In the genomic region with DNA sequence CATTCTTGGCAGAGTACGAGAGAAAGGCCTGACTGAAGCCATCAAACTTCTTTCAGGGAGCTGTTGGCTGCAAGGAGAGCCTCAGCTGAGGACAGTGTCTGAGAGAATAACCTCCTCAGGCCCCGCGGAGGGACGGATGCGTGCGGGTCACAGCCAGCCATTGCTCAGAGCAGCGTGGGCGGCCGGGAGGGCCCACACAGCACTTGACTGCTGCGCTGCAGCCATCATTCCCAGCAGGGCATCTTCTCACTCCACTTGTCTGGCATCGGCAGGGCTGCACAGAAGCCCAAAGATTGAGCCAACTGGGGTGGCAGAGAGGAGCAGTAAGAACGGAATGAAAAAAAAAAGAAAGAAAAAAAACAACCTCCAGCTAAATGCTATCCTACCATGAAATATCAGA, we compare ENCODE assay signal across 18 cellular contexts.
DNase-seq lines count a peak whose midpoint lies in the region; ATAC-seq, FAIRE-seq and TF ChIP-seq lines count a peak whose summit lies in the region.
"Had no signal": no experiment of that assay in that cellular context is flagged by ENCODE, and none has a peak within 500 bp of the region (broad histone marks: within the 10 kb centered on the region; RNA-seq: fewer than 3 reads in every experiment).

No MANE protein-coding gene starts in this region.

- intact Hi-C loops in testis (cut with DNase I; ENCODE audit: low total_unique reads) (no loop called here), esophagus squamous epithelium (cut with DNase I) (loop anchor here (10.0 kb wide), 1 partner anchor 154 kb away; no protein-coding TSS in a partner anchor)

- no peaks in the 10 kb centered on the region for H3K79me1 ChIP-seq in mesenchymal stem cell (replicated peaks; ENCODE audit: low read length, poor library complexity, severe bottlenecking)

- peak; percentile 36 for DNase-seq in activated CD8-positive, alpha-beta memory T cell treated with anti-CD3 and anti-CD28 coated beads, Interleukin-2, amount 10 ng/mL, durations not matched to agents 7 days and 5 days
- no peak for DNase-seq in activated CD8-positive, alpha-beta memory T cell treated with anti-CD3 and anti-CD28 coated beads, Interleukin-2, amount 50 U/mL, for 4 hours
- DNase-seq in cerebellum (ENCODE audit: low spot score) = peak; percentile 68
- DNase-seq in mesenchymal stem cell = no peak
- DNase-seq in testis = peak; percentile 21
- DNase-seq in esophagus squamous epithelium (lab: John Stamatoyannopoulos, UW) = no peak
- DNase-seq in stimulated activated CD4-positive, alpha-beta T cell treated with anti-CD3 and anti-CD28 coated beads, Interleukin-1b, Interleukin-23, amount 100 ng/mL, for 48 hours = no peak
- no peak for DNase-seq in GM12892 (ENCODE audit: insufficient read length)
- DNase-seq: 8988T; CD8-positive, alpha-beta T cell; DMS79; H9; Kasumi-1; NCI-H1105 treated with DMSO at 0.1 percent for 48 hours; NCI-H1694 treated with DMSO at 0.1 percent for 48 hours; NCI-H446 treated with DMSO at 0.1 percent for 48 hours; OCI-M1 had no signal

- no peak overlapping the region for H3K4me3 Mint-ChIP-seq in activated CD8-positive, alpha-beta memory T cell treated with anti-CD3 and anti-CD28 coated beads, Interleukin-2, amount 10 ng/mL, durations not matched to agents 7 days and 5 days
- H3K4me3 Mint-ChIP-seq: CD8-positive, alpha-beta T cell; H9 had no signal

- H3K4ac ChIP-seq in mesenchymal stem cell (ENCODE audit: low read depth in 1 of 2, low read length in 2 of 2) = no peak overlapping the region

- H3K4me2 ChIP-seq in mesenchymal stem cell (ENCODE audit: low read length, poor library complexity, severe bottlenecking) = no peak overlapping the region
- H3K4me2 ChIP-seq: BLaER1 had no signal

- no peak overlapping the region for H3K23ac ChIP-seq in mesenchymal stem cell (ENCODE audit: low read length in 2 of 2)

- H2AK5ac ChIP-seq in mesenchymal stem cell (ENCODE audit: low read length, severe bottlenecking) = no peak overlapping the region

- H2BK5ac ChIP-seq in mesenchymal stem cell (ENCODE audit: low read depth, low read length, poor library complexity, severe bottlenecking) = no peak overlapping the region

- H2AFZ ChIP-seq in mesenchymal stem cell (ENCODE audit: low read depth, low read length) = no peak overlapping the region

- no peaks in the 10 kb centered on the region for H3K36me3 ChIP-seq in mesenchymal stem cell (ENCODE audit: control insufficient read depth in 1 of 2, insufficient read depth in 2 of 2, low read depth in 1 of 2, low read length in 2 of 2)
- H3K36me3 ChIP-seq in testis (ENCODE audit: low read depth, missing control alignments) = no peaks in the 10 kb centered on the region
- H3K36me3 ChIP-seq in esophagus squamous epithelium = no peaks in the 10 kb centered on the region
- H3K36me3 ChIP-seq: BLaER1 had no signal

- FAIRE-seq in GM12892 (lab: Jason Lieb, UNC) = no peak

- H3K27ac ChIP-seq in mesenchymal stem cell (ENCODE audit: low read length, poor library complexity, severe bottlenecking) (no peak overlapping the region), testis (peak overlapping the region in 1 of 2 donors; percentile 74), esophagus squamous epithelium (no peak overlapping the region)
- H3K27ac ChIP-seq: BLaER1 had no signal

- 81% methylated on average over 8 of the region's 12 CpGs for WGBS in mesenchymal stem cell
- 66 to 74% methylated on average over 12 of the region's 12 CpGs for WGBS in testis, 2 donors
- WGBS in esophagus squamous epithelium, 2 donors = 70 to 81% methylated on average over 12 of the region's 12 CpGs

- no peaks in the 10 kb centered on the region for H3K36me3 Mint-ChIP-seq in activated CD8-positive, alpha-beta memory T cell treated with anti-CD3 and anti-CD28 coated beads, Interleukin-2, amount 10 ng/mL, durations not matched to agents 7 days and 5 days
- H3K36me3 Mint-ChIP-seq: CD8-positive, alpha-beta T cell had no signal

- TF ChIP-seq POLR2A in testis (IDR thresholded peaks at IDR 0.05) (no peak), esophagus squamous epithelium (IDR thresholded peaks at IDR 0.05) (no peak), GM12892 (IDR thresholded peaks at IDR 0.05; ENCODE audit: low read depth, low read length) (no peak)

- no peak overlapping the region for H3K14ac ChIP-seq in mesenchymal stem cell (ENCODE audit: low read length in 2 of 2)

- H3K9ac ChIP-seq in mesenchymal stem cell (ENCODE audit: low read length) = no peak overlapping the region
- H3K9ac ChIP-seq: BLaER1 had no signal

- peak overlapping the region in 1 of 2 experiments; percentile 7 for H3K4me3 ChIP-seq in mesenchymal stem cell (ENCODE audit: insufficient read depth in 1 of 2, low read depth in 1 of 2, low read length in 2 of 2)
- H3K4me3 ChIP-seq in testis = no peak overlapping the region
- no peak overlapping the region for H3K4me3 ChIP-seq in esophagus squamous epithelium
- H3K4me3 ChIP-seq: BLaER1 had no signal

- CTCF ChIA-PET in activated CD8-positive, alpha-beta memory T cell treated with anti-CD3 and anti-CD28 coated beads, Interleukin-2, amount 10 ng/mL, durations not matched to agents 7 days and 5 days (lab: Charles Lee) = interaction anchor here (0.9 kb wide), 1 partner anchor 9 kb away, joined by 3 read pairs; no protein-coding TSS in a partner anchor

- peaks cover 3% of the 10 kb centered on the region for H3K27me3 Mint-ChIP-seq in activated CD8-positive, alpha-beta memory T cell treated with anti-CD3 and anti-CD28 coated beads, Interleukin-2, amount 10 ng/mL, durations not matched to agents 7 days and 5 days

- H2BK120ac ChIP-seq in mesenchymal stem cell (ENCODE audit: low read depth, low read length) = no peak overlapping the region

- H3K27me3 ChIP-seq in mesenchymal stem cell (ENCODE audit: control insufficient read depth in 1 of 2, insufficient read depth in 1 of 2, low read length in 2 of 2) (peaks cover 3 to 17% of the 10 kb centered on the region in 2 experiments), testis (no peaks in the 10 kb centered on the region), esophagus squamous epithelium (no peaks in the 10 kb centered on the region)
- H3K27me3 ChIP-seq: BLaER1 had no signal

- ATAC-seq in activated CD8-positive, alpha-beta memory T cell treated with anti-CD3 and anti-CD28 coated beads, Interleukin-2, amount 10 ng/mL, durations not matched to agents 7 days and 5 days = no peak
- ATAC-seq: CD8-positive, alpha-beta T cell had no signal

- no peak overlapping the region for H3K27ac Mint-ChIP-seq in activated CD8-positive, alpha-beta memory T cell treated with anti-CD3 and anti-CD28 coated beads, Interleukin-2, amount 10 ng/mL, durations not matched to agents 7 days and 5 days
- H3K27ac Mint-ChIP-seq: CD8-positive, alpha-beta T cell had no signal

- H3K9me3 ChIP-seq in mesenchymal stem cell (ENCODE audit: control insufficient read depth, low read length) (no peaks in the 10 kb centered on the region), testis (no peaks in the 10 kb centered on the region), esophagus squamous epithelium (no peaks in the 10 kb centered on the region)
- H3K9me3 ChIP-seq: BLaER1 had no signal

- TF ChIP-seq CTCF in testis (IDR thresholded peaks at IDR 0.05) (no peak), esophagus squamous epithelium (IDR thresholded peaks at IDR 0.05) (no peak)

- H2BK12ac ChIP-seq in mesenchymal stem cell (ENCODE audit: low read length in 2 of 2) = no peak overlapping the region

- H3K4me1 ChIP-seq in mesenchymal stem cell (ENCODE audit: control insufficient read depth, insufficient read depth, low read depth, low read length) (peaks cover 3% of the 10 kb centered on the region), testis (peaks cover 35% of the 10 kb centered on the region), esophagus squamous epithelium (peaks cover 0 to 31% (median 3%) of the 10 kb centered on the region in 3 donors)
- H3K4me1 ChIP-seq: BLaER1 had no signal

- H2BK15ac ChIP-seq in mesenchymal stem cell (ENCODE audit: low read depth, poor library complexity, severe bottlenecking) = peak overlapping the region; percentile 3

- H4K91ac ChIP-seq in mesenchymal stem cell (ENCODE audit: low read length) = no peak overlapping the region

- H4K8ac ChIP-seq in mesenchymal stem cell (ENCODE audit: low read length) = peak overlapping the region; percentile 20

- H3K18ac ChIP-seq in mesenchymal stem cell (ENCODE audit: low read depth in 1 of 2, low read length in 2 of 2) = no peak overlapping the region

- peaks cover 7% of the 10 kb centered on the region for H3K4me1 Mint-ChIP-seq in activated CD8-positive, alpha-beta memory T cell treated with anti-CD3 and anti-CD28 coated beads, Interleukin-2, amount 10 ng/mL, durations not matched to agents 7 days and 5 days

- no peaks in the 10 kb centered on the region for H3K9me3 Mint-ChIP-seq in activated CD8-positive, alpha-beta memory T cell treated with anti-CD3 and anti-CD28 coated beads, Interleukin-2, amount 10 ng/mL, durations not matched to agents 7 days and 5 days (ENCODE audit: low read depth)
- H3K9me3 Mint-ChIP-seq: CD8-positive, alpha-beta T cell; H9 had no signal

Comparison
In these comparisons a context has a peak if more than half of its experiments do, and no peak if none do; other contexts are left out.
1. DNase-seq: peak in activated CD8-positive, alpha-beta memory T cell treated with anti-CD3 and anti-CD28 coated beads, Interleukin-2, amount 10 ng/mL, durations not matched to agents 7 days and 5 days (single experiment), cerebellum (single experiment) and testis (single experiment); none in activated CD8-positive, alpha-beta memory T cell treated with anti-CD3 and anti-CD28 coated beads, Interleukin-2, amount 50 U/mL, for 4 hours (single experiment), mesenchymal stem cell (single experiment), esophagus squamous epithelium (single experiment), stimulated activated CD4-positive, alpha-beta T cell treated with anti-CD3 and anti-CD28 coated beads, Interleukin-1b, Interleukin-23, amount 100 ng/mL, for 48 hours (single experiment) and GM12892 (single experiment).